11 cellular contexts compared by ENCODE assay signal in the genomic region with DNA sequence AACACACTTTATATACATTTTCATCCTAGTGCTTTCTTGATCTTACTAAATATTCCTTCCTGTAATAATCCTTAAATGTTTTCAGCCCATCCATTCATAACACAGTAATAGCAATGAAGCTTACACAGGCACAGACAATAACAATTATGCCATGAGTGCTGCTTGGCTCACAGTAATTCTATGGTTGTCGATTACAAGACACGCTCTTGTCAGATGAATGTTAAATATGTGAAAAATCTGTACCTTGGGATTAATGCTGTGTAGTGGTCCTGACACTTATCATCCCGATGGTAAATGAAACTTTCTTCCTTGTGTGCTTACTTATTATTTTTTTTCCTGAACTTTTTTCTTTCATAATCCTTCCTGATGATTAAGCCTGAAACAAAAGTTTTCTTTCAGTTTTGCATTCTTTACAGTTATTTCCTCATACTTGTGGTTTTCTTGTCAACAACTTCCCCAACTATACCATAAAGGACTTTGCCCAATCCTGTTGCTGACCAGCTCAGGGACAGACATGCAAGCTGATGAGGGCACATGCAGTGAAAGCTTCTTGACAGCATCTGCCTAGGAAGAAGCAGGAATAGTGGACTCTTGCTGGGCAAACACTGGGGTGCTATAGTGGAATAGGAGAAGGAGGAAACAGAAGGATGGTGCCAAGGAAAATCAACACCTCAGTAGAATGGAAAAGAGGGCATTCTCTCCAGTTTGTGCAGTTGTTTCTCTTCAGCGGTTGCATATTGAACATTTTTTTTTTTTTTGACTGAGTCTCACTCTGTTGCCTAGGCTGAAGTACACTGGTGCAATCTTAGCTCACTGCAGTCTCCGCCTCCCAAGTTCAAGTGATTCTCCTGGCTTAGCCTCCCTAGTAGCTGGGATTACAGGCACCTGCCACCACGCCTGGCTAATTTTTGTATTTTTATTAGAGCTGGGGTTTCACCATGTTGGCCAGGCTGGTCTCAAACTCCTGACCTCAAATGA. TPM values are rescaled to one million over a fixed set of nuclear protein-coding genes. Genes with fewer than 3 reads are reported as not detected.
A peak's percentile ranks its signal among the peaks of the same experiment; 100 is the strongest.
DNase-seq lines count a peak whose midpoint lies in the region; ATAC-seq and TF ChIP-seq lines count a peak whose summit lies in the region.
"Had no signal": no experiment of that assay in that cellular context is flagged by ENCODE, and none has a peak within 500 bp of the region (broad histone marks: within the 10 kb centered on the region; RNA-seq: fewer than 3 reads in every experiment).

No MANE protein-coding gene starts in this region.

- ATAC-seq in lung (ENCODE audit: insufficient read depth, low FRiP score) (peak; percentile 69), GM21515 (IDR thresholded peaks at IDR 0.05; ENCODE audit: unreplicated experiment) (no peak)

- H3K27ac ChIP-seq in adrenal gland (no peak overlapping the region), lung (ENCODE audit: low read depth in 1 of 2, low read length in 1 of 2) (no peak overlapping the region)

- DNase-seq in AML-193 (lab: John Stamatoyannopoulos, UW) = peak; percentile 95 to 97
- DNase-seq in LHCN-M2 (ENCODE audit: low read depth) = peak; percentile 15
- DNase-seq in adrenal gland = peak in 4 of 7 donors; percentile 11 to 28 (median 22)
- DNase-seq in lung (ENCODE audit: low spot score) = no peak
- no peak for DNase-seq in NCI-H1048 (lab: John Stamatoyannopoulos, UW)
- no peak for DNase-seq in HFFc6
- DNase-seq in NCI-H524 (lab: John Stamatoyannopoulos, UW) = no peak
- DNase-seq: activated CD4-positive, alpha-beta T cell treated with anti-CD3 and anti-CD28 coated beads for 48 hours had no signal

- TF ChIP-seq CTCF in adrenal gland (IDR thresholded peaks at IDR 0.05) = no peak
- no peak for TF ChIP-seq CTCF in lung (IDR thresholded peaks at IDR 0.05; ENCODE audit: control extremely low read depth, extremely low read depth)
- no peak for TF ChIP-seq CTCF in HFFc6 (IDR thresholded peaks at IDR 0.05)

- H3K4me1 ChIP-seq in adrenal gland (replicated peaks in 1 of 2) (no peaks in the 10 kb centered on the region), lung (ENCODE audit: control insufficient read depth in 2 of 2, insufficient read depth in 2 of 2, low read length in 2 of 2) (no peaks in the 10 kb centered on the region)

- no peak for TF ChIP-seq POLR2A in adrenal gland (IDR thresholded peaks at IDR 0.05)

- intact Hi-C loops in adrenal gland (cut with DNase I) = no loop called here

- no peaks in the 10 kb centered on the region for H3K4me1 Mint-ChIP-seq in HFFc6 (ENCODE audit: low read depth)

- H3K36me3 ChIP-seq in adrenal gland (replicated peaks in 1 of 2) (no peaks in the 10 kb centered on the region), lung (ENCODE audit: control insufficient read depth in 2 of 2, insufficient read depth in 2 of 2, low read length in 2 of 2) (no peaks in the 10 kb centered on the region)

- H3K4me3 ChIP-seq in adrenal gland (no peak overlapping the region), lung (no peak overlapping the region)

- no peaks in the 10 kb centered on the region; the same call in 1 of the 2 replicates for H3K27me3 Mint-ChIP-seq in HFFc6 (ENCODE audit: insufficient read depth)

- H3K4me3 Mint-ChIP-seq in HFFc6 = no peak overlapping the region

- no peaks in the 10 kb centered on the region for H3K9me3 ChIP-seq in adrenal gland (replicated peaks in 1 of 3)
- H3K9me3 ChIP-seq in lung (ENCODE audit: control insufficient read depth in 2 of 2, insufficient read depth in 1 of 2, low read length in 1 of 2) = peaks cover 0 to 2% of the 10 kb centered on the region in 2 donors

- H3K27ac Mint-ChIP-seq in HFFc6 = no peak overlapping the region

- no peaks in the 10 kb centered on the region for H3K36me3 Mint-ChIP-seq in HFFc6 (ENCODE audit: low read depth)

- peaks cover 40% of the 10 kb centered on the region for H3K9me3 Mint-ChIP-seq in HFFc6

- H3K27me3 ChIP-seq in adrenal gland (no peaks in the 10 kb centered on the region), lung (ENCODE audit: control insufficient read depth, insufficient read depth) (no peaks in the 10 kb centered on the region)

- 55 to 60% (median 57%) methylated on average over 6 of the region's 6 CpGs for WGBS in adrenal gland, 4 donors
- WGBS in lung, 2 donors = 42 to 55% methylated on average over 6 of the region's 6 CpGs

RNA-seq across cellular contexts. Expression of gene MGAM2, which starts 6.7 kb away (rescaled TPM):
- not detected in 2 replicates for total RNA-seq in LHCN-M2 (2014; rRNA removed)
- polyA plus RNA-seq in LHCN-M2 (2012) = not detected
- not detected for total RNA-seq in adrenal gland
- polyA plus RNA-seq in adrenal gland = under 1 TPM in 1 of 3 donors, not detected in 2; 0.05 TPM
- under 1 TPM; 0.20 to 0.52 TPM for total RNA-seq in lung
- polyA plus RNA-seq in lung = under 1 TPM in 1 of 2 donors, not detected in 1; 0.93 TPM
- total RNA-seq in HFFc6 (2021; fragmentation: NEBNext Ultra II Directional; extraction: Animal tissue kit (Norgen Biotek cat#: 25700)) = not detected
- total RNA-seq: epithelial cell of proximal tubule had no signal
- polyA plus RNA-seq: BJ had no signal

Comparison
In these comparisons a context has a peak if more than half of its experiments do, and no peak if none do; other contexts are left out.
1. DNase-seq: peak in AML-193 (2 of 2), LHCN-M2 (single experiment) and adrenal gland (4 of 7); none in lung (single experiment), NCI-H1048 (single experiment), HFFc6 (single experiment) and NCI-H524 (0 of 2).